ENCODE assay signal across 1 cellular context in genomic region chr6:166955121-166955864, GRCh38.
TF ChIP-seq lines count a peak whose summit lies in the region.

No MANE protein-coding gene starts in this region.

TF ChIP-seq in HCT116, 20 proteins besides CTCF, POLR2A, EP300 and RAD21 (continued from another document):
- TF ChIP-seq REST (IDR thresholded peaks at IDR 0.05; ENCODE audit: low read depth) (no peak), ELF1 (IDR thresholded peaks at IDR 0.05; ENCODE audit: borderline replicate concordance, low read depth) (no peak), EGR1 (IDR thresholded peaks at IDR 0.05; ENCODE audit: low read depth) (no peak), FOSL1 (IDR thresholded peaks at IDR 0.05; ENCODE audit: low read depth) (no peak), POLR2AphosphoS5 (IDR thresholded peaks at IDR 0.05; ENCODE audit: low read depth, low read length) (no peak), SP1 (IDR thresholded peaks at IDR 0.05; ENCODE audit: low read depth) (no peak), MAX (IDR thresholded peaks at IDR 0.05) (no peak), EZH2phosphoT487 (IDR thresholded peaks at IDR 0.05; ENCODE audit: borderline replicate concordance) (no peak)
